In the genomic region with DNA sequence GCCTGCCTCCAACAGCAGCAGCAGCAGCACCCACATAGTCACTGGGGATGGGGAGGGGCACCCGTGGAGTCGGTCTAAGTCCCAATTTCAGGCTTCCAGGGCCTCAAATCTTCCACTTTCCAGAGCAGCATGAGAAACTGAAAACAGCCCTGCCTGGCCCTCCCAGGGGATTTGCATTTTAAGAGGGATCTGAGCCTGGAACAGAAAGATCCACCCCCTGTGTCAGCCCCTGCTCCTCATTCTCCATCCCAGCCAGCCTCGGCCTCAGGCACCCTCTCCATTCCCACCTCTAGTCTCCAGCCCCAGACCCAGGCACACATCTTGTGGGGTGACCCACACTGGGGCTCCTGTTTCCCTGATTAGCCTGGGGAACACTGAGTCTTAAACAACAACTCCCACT, we compare ENCODE assay signal across 28 cellular contexts.
"Had no signal": no experiment of that assay in that cellular context is flagged by ENCODE, and none has a peak within 500 bp of the region (broad histone marks: within the 10 kb centered on the region; RNA-seq: fewer than 3 reads in every experiment).

No MANE protein-coding gene starts in this region.

- H3K9ac ChIP-seq: parathyroid adenoma had no signal

- H3K9me3 Mint-ChIP-seq: effector memory CD8-positive, alpha-beta T cell; natural killer cell; stimulated activated effector memory CD8-positive, alpha-beta T cell treated with anti-CD3 and anti-CD28 coated beads, Interleukin-12 subunit alpha, Interleukin-12 subunit beta, amount 100 ng/mL, for 72 hours had no signal

- H3K27me3 ChIP-seq: right atrium auricular region, upper lobe of left lung had no signal

- H3K4me1 ChIP-seq: esophagus squamous epithelium, parathyroid adenoma, prostate gland, right atrium auricular region, tibial nerve, upper lobe of left lung had no signal

- H3K4me1 Mint-ChIP-seq: memory B cell; natural killer cell; stimulated activated effector memory CD8-positive, alpha-beta T cell treated with anti-CD3 and anti-CD28 coated beads, Interleukin-12 subunit alpha, Interleukin-12 subunit beta, amount 100 ng/mL, for 72 hours had no signal

- H3K4me3 ChIP-seq: coronary artery, esophagus squamous epithelium, lung, prostate gland, right atrium auricular region, smooth muscle cell, thoracic aorta, tibial nerve, upper lobe of left lung had no signal

- FAIRE-seq: endometrium, kidney, urothelium cell line had no signal

- H3K4me3 Mint-ChIP-seq: effector memory CD8-positive, alpha-beta T cell; memory B cell; natural killer cell; stimulated activated effector memory CD8-positive, alpha-beta T cell treated with anti-CD3 and anti-CD28 coated beads, Interleukin-12 subunit alpha, Interleukin-12 subunit beta, amount 100 ng/mL, for 72 hours had no signal

- ATAC-seq: effector memory CD8-positive, alpha-beta T cell; left lobe of liver; natural killer cell; sciatic nerve; stimulated activated effector memory CD8-positive, alpha-beta T cell treated with anti-CD3 and anti-CD28 coated beads, Interleukin-12 subunit alpha, Interleukin-12 subunit beta, amount 100 ng/mL, for 72 hours had no signal

- H3K27ac ChIP-seq: coronary artery, esophagus squamous epithelium, parathyroid adenoma, prostate gland, right atrium auricular region, thoracic aorta, tibial nerve, upper lobe of left lung had no signal

- DNase-seq: dermis blood vessel endothelial cell; effector memory CD8-positive, alpha-beta T cell; erythroblast; esophagus squamous epithelium; foreskin melanocyte; hypothalamus; kidney; natural killer cell; stimulated activated CD4-positive, alpha-beta T cell treated with anti-CD3 and anti-CD28 coated beads, Interleukin-12 subunit alpha, Interleukin-12 subunit beta, amount 100 ng/mL, for 4 hours; stimulated activated CD4-positive, alpha-beta T cell treated with anti-CD3 and anti-CD28 coated beads, Interleukin-2, amount 100 ng/mL, for 24 hours; stimulated activated CD4-positive, alpha-beta T cell treated with anti-CD3 and anti-CD28 coated beads, Interleukin-4, amount 100 ng/mL, for 24 hours; stimulated activated naive CD4-positive, alpha-beta T cell treated with Interleukin-2 at 50 U/mL for 16 hours; substantia nigra; upper lobe of left lung had no signal

- H2AFZ ChIP-seq: parathyroid adenoma had no signal

- H3K4me2 ChIP-seq: smooth muscle cell had no signal

- H3K9me3 ChIP-seq: esophagus squamous epithelium, prostate gland, thoracic aorta, upper lobe of left lung had no signal

- H3K79me2 ChIP-seq: parathyroid adenoma had no signal

- H3K36me3 ChIP-seq: esophagus squamous epithelium, prostate gland, right atrium auricular region, thoracic aorta, tibial nerve, upper lobe of left lung had no signal

- H3K27ac Mint-ChIP-seq: memory B cell; natural killer cell; stimulated activated effector memory CD8-positive, alpha-beta T cell treated with anti-CD3 and anti-CD28 coated beads, Interleukin-12 subunit alpha, Interleukin-12 subunit beta, amount 100 ng/mL, for 72 hours had no signal
